1 cellular context compared by ENCODE assay signal in genomic region chr11:102296757-102297156, GRCh38. TPM values are rescaled to one million over a fixed set of nuclear protein-coding genes. Genes with fewer than 3 reads are reported as not detected.
"Had no signal": no experiment of that assay in that cellular context is flagged by ENCODE, and none has a peak within 500 bp of the region (broad histone marks: within the 10 kb centered on the region; RNA-seq: fewer than 3 reads in every experiment).

No MANE protein-coding gene starts in this region.

RNA-seq across cellular contexts. Expression of gene BIRC3, which starts 20.5 kb away (rescaled TPM):
- polyA plus RNA-seq: GM23338 had no signal
